Comparison of ENCODE assay signal across 14 cellular contexts in the genomic region with DNA sequence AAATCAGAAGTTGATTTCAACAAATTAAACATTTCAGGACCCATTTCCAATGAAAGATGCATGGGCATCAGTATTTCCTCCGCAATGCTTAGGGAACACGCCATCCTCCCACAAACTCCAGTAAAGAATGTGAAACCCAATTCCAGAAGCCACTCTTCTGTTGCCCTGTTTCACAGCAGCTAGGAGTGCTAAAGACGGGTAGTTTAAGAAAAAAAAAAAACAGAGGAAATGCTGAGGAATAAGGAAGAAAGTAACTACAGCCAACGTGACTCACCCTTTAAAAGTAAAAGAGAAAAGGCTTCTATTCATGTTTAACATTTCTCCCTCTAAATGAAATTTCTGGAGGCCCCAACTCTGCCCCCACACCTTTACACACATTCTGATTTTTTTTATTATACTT.
DNase-seq lines count a peak whose midpoint lies in the region; ATAC-seq and TF ChIP-seq lines count a peak whose summit lies in the region.
"Had no signal": no experiment of that assay in that cellular context is flagged by ENCODE, and none has a peak within 500 bp of the region (broad histone marks: within the 10 kb centered on the region; RNA-seq: fewer than 3 reads in every experiment).

No MANE protein-coding gene starts in this region.

- POLR2A ChIA-PET in HCT116 (lab: Charles Lee): no interaction called here
- POLR2A ChIA-PET in CD8-positive, alpha-beta T cell (lab: Charles Lee): no interaction called here

- H4K20me1 ChIP-seq in HCT116 (ENCODE audit: insufficient read depth): no peaks in the 10 kb centered on the region
- H4K20me1 ChIP-seq in smooth muscle cell (ENCODE audit: low read depth): no peaks in the 10 kb centered on the region
- H4K20me1 ChIP-seq in MM.1S (ENCODE audit: insufficient read depth, low read length): no peaks in the 10 kb centered on the region

- H3K9me2 ChIP-seq in HCT116 (ENCODE audit: insufficient read depth): no peaks in the 10 kb centered on the region
- no peaks in the 10 kb centered on the region for H3K9me2 ChIP-seq in MM.1S (replicated peaks; ENCODE audit: insufficient read depth, low read length)

- no peak overlapping the region for H3K27ac ChIP-seq in HCT116 (ENCODE audit: low read depth, low read length)
- H3K27ac ChIP-seq in smooth muscle cell (ENCODE audit: low read depth): peak overlapping the region; percentile 48
- H3K27ac ChIP-seq in CD8-positive, alpha-beta T cell (ENCODE audit: low read depth, low read length): no peak overlapping the region
- H3K27ac ChIP-seq in MM.1S (ENCODE audit: low read length): no peak overlapping the region
- H3K27ac ChIP-seq: breast epithelium had no signal

- TF ChIP-seq CTCF in HCT116 (IDR thresholded peaks at IDR 0.05 in 2 of 3, conservative IDR thresholded peaks at IDR 0.05 in 1 of 3; ENCODE audit: borderline replicate concordance in 1 of 3, insufficient read depth in 1 of 3, low read depth in 2 of 3, low read length in 2 of 3) (no peak), fibroblast of villous mesenchyme (IDR thresholded peaks at IDR 0.05; ENCODE audit: insufficient read depth, low read depth, low read length) (no peak), smooth muscle cell (IDR thresholded peaks at IDR 0.05; ENCODE audit: borderline replicate concordance, insufficient read depth, poor library complexity, severe bottlenecking) (no peak), MM.1S (IDR thresholded peaks at IDR 0.05; ENCODE audit: low read length) (no peak)
- no peak for TF ChIP-seq CTCF in CD8-positive, alpha-beta T cell (IDR thresholded peaks at IDR 0.05)

- BruUV-seq in HCT116 (replicated peaks; lab: Mats Ljungman, UMichigan): no TSS peak

- H3K36me3 ChIP-seq in HCT116 (ENCODE audit: control insufficient read depth in 1 of 2, insufficient read depth in 2 of 2, low read length in 2 of 2) (no peaks in the 10 kb centered on the region), smooth muscle cell (ENCODE audit: low read depth) (no peaks in the 10 kb centered on the region), MM.1S (replicated peaks; ENCODE audit: insufficient read depth, low read length) (no peaks in the 10 kb centered on the region)
- H3K36me3 ChIP-seq in CD8-positive, alpha-beta T cell (ENCODE audit: insufficient read depth, low read length): no peaks in the 10 kb centered on the region
- H3K36me3 ChIP-seq: breast epithelium, HAP-1 had no signal

- no peaks in the 10 kb centered on the region for H3K27me3 ChIP-seq in HCT116 (ENCODE audit: insufficient read depth, low read length)
- H3K27me3 ChIP-seq in smooth muscle cell (ENCODE audit: low read depth): no peaks in the 10 kb centered on the region
- H3K27me3 ChIP-seq in CD8-positive, alpha-beta T cell (ENCODE audit: insufficient read depth, low read length): no peaks in the 10 kb centered on the region
- no peaks in the 10 kb centered on the region for H3K27me3 ChIP-seq in MM.1S (replicated peaks; ENCODE audit: insufficient read depth, low read length)
- H3K27me3 ChIP-seq: breast epithelium had no signal

- no peaks in the 10 kb centered on the region for H3K9me3 ChIP-seq in HCT116 (ENCODE audit: control insufficient read depth in 1 of 2, insufficient read depth in 1 of 2, low read depth in 1 of 2, low read length in 2 of 2)
- H3K9me3 ChIP-seq in smooth muscle cell (replicated peaks; ENCODE audit: low read depth): no peaks in the 10 kb centered on the region
- no peaks in the 10 kb centered on the region for H3K9me3 ChIP-seq in CD8-positive, alpha-beta T cell (ENCODE audit: low read length)
- H3K9me3 ChIP-seq in MM.1S (replicated peaks; ENCODE audit: insufficient read depth, low read length): no peaks in the 10 kb centered on the region
- H3K9me3 ChIP-seq: breast epithelium, HAP-1 had no signal

- CTCF ChIA-PET in HCT116 (lab: Charles Lee): no interaction called here
- CTCF ChIA-PET in CD8-positive, alpha-beta T cell (lab: Charles Lee): interaction anchor here (1.2 kb wide), 1 partner anchor 330 kb away, joined by 4 read pairs; no protein-coding TSS in a partner anchor

- H3K79me2 ChIP-seq in HCT116 (ENCODE audit: insufficient read depth, low read length) (no peaks in the 10 kb centered on the region), smooth muscle cell (ENCODE audit: low read depth) (no peaks in the 10 kb centered on the region), MM.1S (ENCODE audit: low read length) (no peaks in the 10 kb centered on the region)

- no peak for TF ChIP-seq RAD21 in HCT116 (IDR thresholded peaks at IDR 0.05; ENCODE audit: low read depth)

- H3K9ac ChIP-seq in HCT116 (ENCODE audit: low read length) (no peak overlapping the region), smooth muscle cell (ENCODE audit: low read depth) (no peak overlapping the region), MM.1S (ENCODE audit: low read length) (no peak overlapping the region)

- H3K4me1 Mint-ChIP-seq in activated T-helper 17 cell treated with anti-CD3 and anti-CD28 coated beads, Interleukin-2, amount 50 U/mL, for 72 hours: peaks cover 25% of the 10 kb centered on the region
- peaks cover 12% of the 10 kb centered on the region for H3K4me1 Mint-ChIP-seq in CD8-positive, alpha-beta T cell (ENCODE audit: low read depth)

- TF ChIP-seq POLR2A in HCT116 (IDR thresholded peaks at IDR 0.05; ENCODE audit: borderline replicate concordance, extremely low read depth, insufficient read depth, insufficient read length): no peak

- H3K4me1 ChIP-seq in HCT116 (ENCODE audit: control insufficient read depth in 1 of 2, insufficient read depth in 2 of 2, low read length in 2 of 2) (peaks cover 60 to 63% of the 10 kb centered on the region in 2 experiments), smooth muscle cell (ENCODE audit: low read depth) (peaks cover 5% of the 10 kb centered on the region), MM.1S (ENCODE audit: low read length) (no peaks in the 10 kb centered on the region)
- no peaks in the 10 kb centered on the region for H3K4me1 ChIP-seq in CD8-positive, alpha-beta T cell (ENCODE audit: insufficient read depth, low read length)
- H3K4me1 ChIP-seq: breast epithelium, HAP-1 had no signal

- intact Hi-C loops in HCT116 (cut with micrococcal nuclease): no loop called here
- intact Hi-C loops in CD8-positive, alpha-beta T cell (cut with DNase I, micrococcal nuclease): no loop called here

- no peak overlapping the region for H3K27ac Mint-ChIP-seq in activated T-helper 17 cell treated with anti-CD3 and anti-CD28 coated beads, Interleukin-2, amount 50 U/mL, for 72 hours
- H3K27ac Mint-ChIP-seq in CD8-positive, alpha-beta T cell: no peak overlapping the region
- H3K27ac Mint-ChIP-seq: activated CD8-positive, alpha-beta T cell treated with anti-CD3 and anti-CD28 coated beads for 36 hours; activated T-helper 2 cell treated with anti-CD3 and anti-CD28 coated beads, Interferon-gamma antibody, Interleukin-2, Interleukin-4, amounts not matched to agents 10 μg/mL and 5 μg/mL and 100 μg/mL, durations not matched to agents 14 hours and 24 hours and 36 hours had no signal

- DNase-seq in HCT116 (ENCODE audit: low read depth, low spot score): no peak
- peak; percentile 43 for DNase-seq in amniotic stem cell (lab: John Stamatoyannopoulos, UW)
- peak; percentile 63 for DNase-seq in fibroblast of villous mesenchyme (ENCODE audit: low read depth)
- DNase-seq in smooth muscle cell (lab: John Stamatoyannopoulos, UW; ENCODE audit: unreplicated experiment): no peak
- no peak for DNase-seq in CD8-positive, alpha-beta T cell
- no peak for DNase-seq in MM.1S
- DNase-seq: activated CD8-positive, alpha-beta T cell treated with anti-CD3 and anti-CD28 coated beads for 36 hours; COR-L47; Karpas-422 had no signal

- H3F3A ChIP-seq in smooth muscle cell (ENCODE audit: low read depth) (peaks cover 17% of the 10 kb centered on the region), MM.1S (ENCODE audit: insufficient read depth, low read length) (no peaks in the 10 kb centered on the region)

- peaks cover 5% of the 10 kb centered on the region for H3K36me3 Mint-ChIP-seq in activated T-helper 17 cell treated with anti-CD3 and anti-CD28 coated beads, Interleukin-2, amount 50 U/mL, for 72 hours (ENCODE audit: low read depth)
- H3K36me3 Mint-ChIP-seq in CD8-positive, alpha-beta T cell: peaks cover 7% of the 10 kb centered on the region

- no peak overlapping the region for H2AFZ ChIP-seq in HCT116 (ENCODE audit: low read depth, low read length, poor library complexity, severe bottlenecking)
- H2AFZ ChIP-seq in smooth muscle cell (ENCODE audit: low read depth): no peak overlapping the region
- no peak overlapping the region for H2AFZ ChIP-seq in MM.1S (ENCODE audit: low read length)

- RAD21 ChIA-PET in HCT116 (lab: Charles Lee; ENCODE audit: low non-redundant PET in 1 of 2, low total read pairs in 2 of 2, uncharacterized antibody in 2 of 2, unreplicated experiment in 2 of 2): no interaction called here

- no peak overlapping the region for H3K4me2 ChIP-seq in HCT116 (ENCODE audit: low read length)
- H3K4me2 ChIP-seq in smooth muscle cell: peak overlapping the region; percentile 30
- no peak overlapping the region for H3K4me2 ChIP-seq in MM.1S (ENCODE audit: low read depth, low read length)

- H3K9me3 Mint-ChIP-seq in activated T-helper 17 cell treated with anti-CD3 and anti-CD28 coated beads, Interleukin-2, amount 50 U/mL, for 72 hours: no peaks in the 10 kb centered on the region
- no peaks in the 10 kb centered on the region for H3K9me3 Mint-ChIP-seq in CD8-positive, alpha-beta T cell
- H3K9me3 Mint-ChIP-seq: activated CD8-positive, alpha-beta T cell treated with anti-CD3 and anti-CD28 coated beads for 36 hours; activated T-helper 2 cell treated with anti-CD3 and anti-CD28 coated beads, Interferon-gamma antibody, Interleukin-2, Interleukin-4, amounts not matched to agents 10 μg/mL and 5 μg/mL and 100 μg/mL, durations not matched to agents 14 hours and 24 hours and 36 hours had no signal

- no peak for ATAC-seq in HCT116
- no peak for ATAC-seq in activated T-helper 17 cell treated with anti-CD3 and anti-CD28 coated beads, Interleukin-2, amount 50 U/mL, for 72 hours (replicated peaks)
- no peak for ATAC-seq in CD8-positive, alpha-beta T cell
- no peak for ATAC-seq in HG02763 (IDR thresholded peaks at IDR 0.05; ENCODE audit: unreplicated experiment)
- ATAC-seq: activated CD8-positive, alpha-beta T cell treated with anti-CD3 and anti-CD28 coated beads for 36 hours had no signal

- no peaks in the 10 kb centered on the region for H3K27me3 Mint-ChIP-seq in activated T-helper 17 cell treated with anti-CD3 and anti-CD28 coated beads, Interleukin-2, amount 50 U/mL, for 72 hours
- H3K27me3 Mint-ChIP-seq in CD8-positive, alpha-beta T cell (ENCODE audit: low read depth): no peaks in the 10 kb centered on the region
- H3K27me3 Mint-ChIP-seq: activated CD8-positive, alpha-beta T cell treated with anti-CD3 and anti-CD28 coated beads for 36 hours had no signal

- 4% methylated on average over 4 of the region's 4 CpGs for WGBS in smooth muscle cell (ENCODE audit: low lambda C conversion rate)

- H3K4me3 ChIP-seq in HCT116 (replicated peaks in 1 of 2; ENCODE audit: low read depth in 1 of 2, low read length in 2 of 2): no peak overlapping the region
- no peak overlapping the region for H3K4me3 ChIP-seq in fibroblast of villous mesenchyme (ENCODE audit: low read depth, low read length)
- no peak overlapping the region for H3K4me3 ChIP-seq in smooth muscle cell
- no peak overlapping the region for H3K4me3 ChIP-seq in CD8-positive, alpha-beta T cell (ENCODE audit: low read depth, low read length)
- no peak overlapping the region for H3K4me3 ChIP-seq in MM.1S (ENCODE audit: low read length)
- H3K4me3 ChIP-seq: breast epithelium, HAP-1 had no signal

- H3K4me3 Mint-ChIP-seq in activated T-helper 17 cell treated with anti-CD3 and anti-CD28 coated beads, Interleukin-2, amount 50 U/mL, for 72 hours: no peak overlapping the region
- H3K4me3 Mint-ChIP-seq in CD8-positive, alpha-beta T cell: no peak overlapping the region
- H3K4me3 Mint-ChIP-seq: activated CD8-positive, alpha-beta T cell treated with anti-CD3 and anti-CD28 coated beads for 36 hours had no signal

Comparison
In these comparisons a context has a peak if more than half of its experiments do, and no peak if none do; other contexts are left out.
1. DNase-seq: peak in amniotic stem cell (single experiment) and fibroblast of villous mesenchyme (single experiment); none in HCT116 (single experiment), smooth muscle cell (single experiment), CD8-positive, alpha-beta T cell (0 of 7) and MM.1S (single experiment).